In genomic region chr3:151219056-151219455, GRCh38 we compare ENCODE assay signal across 11 cellular contexts. TPM values are rescaled to one million over a fixed set of nuclear protein-coding genes. Genes with fewer than 3 reads are reported as not detected.
DNase-seq lines count a peak whose midpoint lies in the region; ATAC-seq and TF ChIP-seq lines count a peak whose summit lies in the region.
"Had no signal": no experiment of that assay in that cellular context is flagged by ENCODE, and none has a peak within 500 bp of the region (broad histone marks: within the 10 kb centered on the region; RNA-seq: fewer than 3 reads in every experiment).

No MANE protein-coding gene starts in this region.

- POLR2A ChIA-PET in naive thymus-derived CD4-positive, alpha-beta T cell (lab: Charles Lee), result interaction anchor here (0.6 to 1.2 kb wide), 4 partner anchors 9 to 812 kb away, joined by 3 to 4 read pairs (median 4); no protein-coding TSS in a partner anchor

- peaks cover 4 to 37% (median 9%) of the 10 kb centered on the region in 5 donors for H3K36me3 Mint-ChIP-seq in naive thymus-derived CD4-positive, alpha-beta T cell

- H3K36me3 ChIP-seq in left lung, result no peaks in the 10 kb centered on the region
- no peaks in the 10 kb centered on the region for H3K36me3 ChIP-seq in naive thymus-derived CD4-positive, alpha-beta T cell (ENCODE audit: control insufficient read depth in 2 of 3, insufficient read depth in 3 of 3, low read length in 3 of 3)

- no peak overlapping the region for H3K27ac ChIP-seq in left lung
- no peak overlapping the region for H3K27ac ChIP-seq in naive thymus-derived CD4-positive, alpha-beta T cell (ENCODE audit: low read depth, low read length)

- H3K27me3 ChIP-seq in left lung, result no peaks in the 10 kb centered on the region
- H3K27me3 ChIP-seq in naive thymus-derived CD4-positive, alpha-beta T cell (ENCODE audit: control insufficient read depth in 2 of 2, insufficient read depth in 2 of 2, low read length in 2 of 2), result no peaks in the 10 kb centered on the region

- TF ChIP-seq CTCF in left lung (IDR thresholded peaks at IDR 0.05), result no peak

- H3K27me3 Mint-ChIP-seq in naive thymus-derived CD4-positive, alpha-beta T cell, result no peaks in the 10 kb centered on the region

- peaks cover 0 to 6% (median 0%) of the 10 kb centered on the region in 7 donors for H3K4me1 Mint-ChIP-seq in naive thymus-derived CD4-positive, alpha-beta T cell

- DNase-seq in DMS79 treated with DMSO at 0.1 percent for 48 hours (lab: John Stamatoyannopoulos, UW) (peak; percentile 18), astrocyte of the hippocampus (ENCODE audit: low read depth, low spot score) (peak; percentile 45), left lung (no peak), NCI-H1930 (lab: John Stamatoyannopoulos, UW) (no peak)
- DNase-seq in naive thymus-derived CD4-positive, alpha-beta T cell, result no peak
- DNase-seq: DMS153; NCI-H1417 treated with DMSO at 0.1 percent for 48 hours; nucleus accumbens; stimulated activated naive CD4-positive, alpha-beta T cell treated with Interleukin-2 at 50 U/mL for 16 hours had no signal

- H3K27ac Mint-ChIP-seq in naive thymus-derived CD4-positive, alpha-beta T cell, result no peak overlapping the region

- no peaks in the 10 kb centered on the region for H3K4me1 ChIP-seq in left lung
- H3K4me1 ChIP-seq in naive thymus-derived CD4-positive, alpha-beta T cell (ENCODE audit: control insufficient read depth in 2 of 2, insufficient read depth in 2 of 2, low read length in 2 of 2), result no peaks in the 10 kb centered on the region

- intact Hi-C loops in left lung (cut with DNase I), result no loop called here
- intact Hi-C loops in naive thymus-derived CD4-positive, alpha-beta T cell (cut with micrococcal nuclease), result no loop called here

- H3K9me3 ChIP-seq in left lung, result no peaks in the 10 kb centered on the region
- H3K9me3 ChIP-seq in naive thymus-derived CD4-positive, alpha-beta T cell (ENCODE audit: control insufficient read depth in 2 of 3, low read length in 3 of 3), result no peaks in the 10 kb centered on the region

- ATAC-seq in HG03159 (IDR thresholded peaks at IDR 0.05; ENCODE audit: unreplicated experiment) (peak; percentile 60), left lung (peak; percentile 47), HG03280 (IDR thresholded peaks at IDR 0.05; ENCODE audit: unreplicated experiment) (no peak)
- ATAC-seq in naive thymus-derived CD4-positive, alpha-beta T cell, result no peak

- H3K9me3 Mint-ChIP-seq in naive thymus-derived CD4-positive, alpha-beta T cell, result peaks cover 0 to 30% (median 9%) of the 10 kb centered on the region in 11 donors

- CTCF ChIA-PET in naive thymus-derived CD4-positive, alpha-beta T cell (lab: Charles Lee), result interaction anchor here (0.7 kb wide), 1 partner anchor 9 kb away, joined by 4 read pairs; no protein-coding TSS in a partner anchor

- no peak overlapping the region for H3K4me3 Mint-ChIP-seq in naive thymus-derived CD4-positive, alpha-beta T cell

- no peak overlapping the region for H3K4me3 ChIP-seq in left lung
- no peak overlapping the region for H3K4me3 ChIP-seq in naive thymus-derived CD4-positive, alpha-beta T cell (ENCODE audit: low read length)

RNA-seq across cellular contexts. Expression of gene GPR171, which starts 16.0 kb away (rescaled TPM):
- 1 to 10 TPM in 1 of 2 donors, under 1 TPM in 1; 0.96 to 2.9 TPM for total RNA-seq in left lung
- 100 to 1,000 TPM in 1 of 5 experiments, 10 to 100 TPM in 4; 16.0 to 251 (median 63.4) TPM for total RNA-seq in naive thymus-derived CD4-positive, alpha-beta T cell
- polyA plus RNA-seq in naive thymus-derived CD4-positive, alpha-beta T cell, result 100 to 1,000 TPM in 1 of 2 donors, 10 to 100 TPM in 1; 65.5 to 162 TPM

RNA-seq across cellular contexts. Expression of gene P2RY14, which starts 59.3 kb away (rescaled TPM):
- 1 to 10 TPM; 2.4 to 3.6 TPM for total RNA-seq in left lung
- 1 to 10 TPM in 2 of 5 experiments, under 1 TPM in 2, not detected in 1; 0.19 to 5.7 (median 1.1) TPM for total RNA-seq in naive thymus-derived CD4-positive, alpha-beta T cell
- polyA plus RNA-seq in naive thymus-derived CD4-positive, alpha-beta T cell, result under 1 TPM in 1 of 2 donors, not detected in 1; 0.11 TPM

Comparison
In these comparisons a context has a peak if more than half of its experiments do, and no peak if none do; other contexts are left out.
1. DNase-seq: peak in DMS79 treated with DMSO at 0.1 percent for 48 hours (single experiment) and astrocyte of the hippocampus (single experiment); none in left lung (0 of 2), NCI-H1930 (0 of 2) and naive thymus-derived CD4-positive, alpha-beta T cell (0 of 9).
2. ATAC-seq: peak in HG03159 (single experiment) and left lung (single experiment); none in HG03280 (single experiment) and naive thymus-derived CD4-positive, alpha-beta T cell (single experiment).
3. RNA of gene GPR171, which starts 16.0 kb away (total RNA-seq): 16.0 to 251 TPM in naive thymus-derived CD4-positive, alpha-beta T cell; 0.96 to 2.9 TPM in left lung; every median in the first group is over 4 times any median in the second.